8 cellular contexts compared by ENCODE assay signal in the genomic region with DNA sequence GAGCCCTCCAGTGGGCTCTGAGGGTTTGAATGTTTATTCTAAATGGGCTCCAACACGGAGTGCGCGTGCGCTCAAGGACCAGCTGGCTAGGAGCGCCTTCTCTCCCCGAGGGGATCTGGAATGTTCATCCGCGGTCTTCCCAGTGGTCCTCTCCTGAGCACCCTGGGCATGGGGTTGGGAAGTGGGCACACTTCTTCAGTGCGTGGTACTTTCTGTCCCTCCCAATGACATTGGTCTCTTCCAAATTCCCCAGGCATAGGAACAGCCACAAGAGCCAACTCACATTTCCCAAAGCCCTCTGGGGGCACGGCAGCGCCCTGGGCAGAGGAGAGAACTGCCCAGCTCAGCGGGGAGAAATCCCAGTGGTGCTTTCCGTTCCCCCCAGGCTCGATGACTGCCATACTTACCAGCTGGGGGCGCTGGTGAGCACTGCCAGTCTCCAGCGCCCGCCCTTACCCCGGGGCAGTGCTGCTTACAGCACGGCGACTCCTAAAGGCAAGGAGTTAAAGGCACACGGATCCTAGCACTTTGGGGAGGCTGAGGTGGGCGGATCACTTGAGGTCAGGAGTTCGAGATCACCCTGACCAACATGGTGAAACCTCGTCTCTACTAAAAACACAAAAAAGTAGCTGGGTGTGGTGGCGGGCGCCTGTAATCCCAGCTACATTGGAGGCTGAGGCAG. TPM values are rescaled to one million over a fixed set of nuclear protein-coding genes. Genes with fewer than 3 reads are reported as not detected.
A peak's percentile ranks its signal among the peaks of the same experiment; 100 is the strongest.
DNase-seq lines count a peak whose midpoint lies in the region; ATAC-seq and TF ChIP-seq lines count a peak whose summit lies in the region.

No MANE protein-coding gene starts in this region.

- no peaks in the 10 kb centered on the region for H3K9me3 ChIP-seq in OCI-LY1 (ENCODE audit: low read length)

- peak; percentile 66 for TF ChIP-seq CTCF in GM10266 (IDR thresholded peaks at IDR 0.05; ENCODE audit: control insufficient read depth, insufficient read depth, low read depth, missing control alignments)
- TF ChIP-seq CTCF in OCI-LY1 (IDR thresholded peaks at IDR 0.05; ENCODE audit: low read length) = peak; percentile 60
- peak; percentile 35 for TF ChIP-seq CTCF in fibroblast of the aortic adventitia (IDR thresholded peaks at IDR 0.05; ENCODE audit: insufficient read depth, low read length)

- H3K27me3 Mint-ChIP-seq in activated T-cell treated with anti-CD3 and anti-CD28 coated beads, Interleukin-2, amount 50 U/mL, for 72 hours (ENCODE audit: low read depth) = peaks cover 13% of the 10 kb centered on the region
- H3K27me3 Mint-ChIP-seq in natural killer cell treated with Interleukin-12 subunit alpha and Interleukin-12 subunit beta and Interleukin-15 and Interleukin-18, amount 100 ng/mL, for 72 hours = peaks cover 4 to 7% of the 10 kb centered on the region in 2 donors

- H3K4me1 Mint-ChIP-seq in activated T-cell treated with anti-CD3 and anti-CD28 coated beads, Interleukin-2, amount 50 U/mL, for 72 hours (ENCODE audit: low read depth) = peaks cover 15% of the 10 kb centered on the region
- H3K4me1 Mint-ChIP-seq in natural killer cell treated with Interleukin-12 subunit alpha and Interleukin-12 subunit beta and Interleukin-15 and Interleukin-18, amount 100 ng/mL, for 72 hours (ENCODE audit: low read depth in 2 of 2) = peaks cover 0 to 7% of the 10 kb centered on the region in 2 donors

- no peaks in the 10 kb centered on the region for H4K20me1 ChIP-seq in OCI-LY1 (ENCODE audit: insufficient read depth, low read length)

- H3K4me2 ChIP-seq in OCI-LY1 (ENCODE audit: low read length) = no peak overlapping the region

- no peaks in the 10 kb centered on the region for H3K9me3 Mint-ChIP-seq in activated T-cell treated with anti-CD3 and anti-CD28 coated beads, Interleukin-2, amount 50 U/mL, for 72 hours
- H3K9me3 Mint-ChIP-seq in natural killer cell treated with Interleukin-12 subunit alpha and Interleukin-12 subunit beta and Interleukin-15 and Interleukin-18, amount 100 ng/mL, for 72 hours = no peaks in the 10 kb centered on the region

- H3K27ac Mint-ChIP-seq in activated T-cell treated with anti-CD3 and anti-CD28 coated beads, Interleukin-2, amount 50 U/mL, for 72 hours = no peak overlapping the region
- no peak overlapping the region for H3K27ac Mint-ChIP-seq in natural killer cell treated with Interleukin-12 subunit alpha and Interleukin-12 subunit beta and Interleukin-15 and Interleukin-18, amount 100 ng/mL, for 72 hours

- DNase-seq in GM10266 (ENCODE audit: extremely low spot score) = peak; percentile 87
- DNase-seq in activated T-cell treated with anti-CD3 and anti-CD28 coated beads, Interleukin-2, amount 50 U/mL, for 72 hours = peak; percentile 75 to 82
- DNase-seq in fibroblast of the aortic adventitia (ENCODE audit: low read depth) = no peak
- peak; percentile 80 for DNase-seq in natural killer cell treated with Interleukin-12 subunit alpha and Interleukin-12 subunit beta and Interleukin-15 and Interleukin-18, amount 100 ng/mL, for 72 hours (ENCODE audit: low spot score)
- peak; percentile 81 for DNase-seq in stimulated activated naive CD8-positive, alpha-beta T cell treated with anti-CD3 and anti-CD28 coated beads, Interleukin-15, Interleukin-2, amounts not matched to agents 100 U/mL and 50 U/mL, for 24 hours
- no peak for DNase-seq in NCI-H345 treated with DMSO at 0.1 percent for 48 hours (lab: John Stamatoyannopoulos, UW; ENCODE audit: unreplicated experiment)

- peak overlapping the region; percentile 79 to 81 for H3K4me3 Mint-ChIP-seq in activated T-cell treated with anti-CD3 and anti-CD28 coated beads, Interleukin-2, amount 50 U/mL, for 72 hours
- H3K4me3 Mint-ChIP-seq in natural killer cell treated with Interleukin-12 subunit alpha and Interleukin-12 subunit beta and Interleukin-15 and Interleukin-18, amount 100 ng/mL, for 72 hours = peak overlapping the region; percentile 41

- H3K27me3 ChIP-seq in OCI-LY1 (ENCODE audit: insufficient read depth, low read length) = 0 out of 2 replicates have a peak, but pooled peaks cover 2% of the 10 kb centered on the region

- no peak overlapping the region for H3K9ac ChIP-seq in OCI-LY1 (ENCODE audit: low read length)

- H2AFZ ChIP-seq in OCI-LY1 (ENCODE audit: low read length) = no peak overlapping the region

- no peak overlapping the region for H3K27ac ChIP-seq in OCI-LY1 (ENCODE audit: low read depth, low read length, poor library complexity, severe bottlenecking)

- no peaks in the 10 kb centered on the region for H3F3A ChIP-seq in OCI-LY1 (ENCODE audit: insufficient read depth, low read length)

- H3K36me3 ChIP-seq in OCI-LY1 (ENCODE audit: insufficient read depth, low read length) = no peaks in the 10 kb centered on the region

- H3K79me2 ChIP-seq in OCI-LY1 (ENCODE audit: insufficient read depth, low read length) = no peaks in the 10 kb centered on the region

- ATAC-seq in activated T-cell treated with anti-CD3 and anti-CD28 coated beads, Interleukin-2, amount 50 U/mL, for 72 hours (replicated peaks in 1 of 2) = peak; percentile 88 to 92
- peak; percentile 76 to 87 for ATAC-seq in natural killer cell treated with Interleukin-12 subunit alpha and Interleukin-12 subunit beta and Interleukin-15 and Interleukin-18, amount 100 ng/mL, for 72 hours
- peak; percentile 81 for ATAC-seq in stimulated activated naive CD8-positive, alpha-beta T cell treated with anti-CD3 and anti-CD28 coated beads, Interleukin-15, Interleukin-2, amounts not matched to agents 100 U/mL and 50 U/mL, for 24 hours
- no peak for ATAC-seq in HG02840 (IDR thresholded peaks at IDR 0.05; ENCODE audit: low FRiP score, unreplicated experiment)

- no peaks in the 10 kb centered on the region for H3K36me3 Mint-ChIP-seq in activated T-cell treated with anti-CD3 and anti-CD28 coated beads, Interleukin-2, amount 50 U/mL, for 72 hours (ENCODE audit: insufficient read depth in 2 of 2)
- no peaks in the 10 kb centered on the region for H3K36me3 Mint-ChIP-seq in natural killer cell treated with Interleukin-12 subunit alpha and Interleukin-12 subunit beta and Interleukin-15 and Interleukin-18, amount 100 ng/mL, for 72 hours

- no peaks in the 10 kb centered on the region for H3K9me2 ChIP-seq in OCI-LY1 (ENCODE audit: low read depth, low read length)

- H3K4me3 ChIP-seq in OCI-LY1 (ENCODE audit: low read depth, low read length, poor library complexity, severe bottlenecking) (no peak overlapping the region), fibroblast of the aortic adventitia (ENCODE audit: low read depth, low read length) (no peak overlapping the region)

- H3K4me1 ChIP-seq in OCI-LY1 (ENCODE audit: insufficient read depth, low read length, severe bottlenecking) = no peaks in the 10 kb centered on the region

RNA-seq across cellular contexts. Expression of a gene that starts 29.9 kb away (rescaled TPM):
- not detected for total RNA-seq in activated T-cell treated with anti-CD3 and anti-CD28 coated beads, Interleukin-2, amount 50 U/mL, for 72 hours
- not detected in 2 replicates for total RNA-seq in fibroblast of the aortic adventitia (ENCODE audit: low replicate concordance)
- not detected for total RNA-seq in natural killer cell treated with Interleukin-12 subunit alpha and Interleukin-12 subunit beta and Interleukin-15 and Interleukin-18, amount 100 ng/mL, for 72 hours

RNA-seq across cellular contexts. Expression of a gene that starts 36.0 kb away (rescaled TPM):
- not detected for total RNA-seq in activated T-cell treated with anti-CD3 and anti-CD28 coated beads, Interleukin-2, amount 50 U/mL, for 72 hours
- not detected in 2 replicates for total RNA-seq in fibroblast of the aortic adventitia (ENCODE audit: low replicate concordance)
- under 1 TPM; 0.25 to 0.69 TPM for total RNA-seq in natural killer cell treated with Interleukin-12 subunit alpha and Interleukin-12 subunit beta and Interleukin-15 and Interleukin-18, amount 100 ng/mL, for 72 hours

Comparison
In these comparisons a context has a peak if more than half of its experiments do, and no peak if none do; other contexts are left out.
1. DNase-seq: peak in GM10266 (single experiment), activated T-cell treated with anti-CD3 and anti-CD28 coated beads, Interleukin-2, amount 50 U/mL, for 72 hours (2 of 2), natural killer cell treated with Interleukin-12 subunit alpha and Interleukin-12 subunit beta and Interleukin-15 and Interleukin-18, amount 100 ng/mL, for 72 hours (single experiment) and stimulated activated naive CD8-positive, alpha-beta T cell treated with anti-CD3 and anti-CD28 coated beads, Interleukin-15, Interleukin-2, amounts not matched to agents 100 U/mL and 50 U/mL, for 24 hours (single experiment); none in fibroblast of the aortic adventitia (single experiment) and NCI-H345 treated with DMSO at 0.1 percent for 48 hours (single experiment).
2. Peak in every context shown above with its lines, with median percentiles within 50 percentile points of each other: CTCF ChIP-seq.